ENCODE assay signal across 8 cellular contexts in genomic region chr1:204286323-204286714, GRCh38.
DNase-seq lines count a peak whose midpoint lies in the region; ATAC-seq and TF ChIP-seq lines count a peak whose summit lies in the region.

No MANE protein-coding gene starts in this region.

- no peaks in the 10 kb centered on the region for H3K36me3 ChIP-seq in CD4-positive, alpha-beta memory T cell (ENCODE audit: insufficient read depth, low read length)
- no peaks in the 10 kb centered on the region for H3K36me3 ChIP-seq in neutrophil

- H3K36me3 Mint-ChIP-seq in CD4-positive, alpha-beta memory T cell: no peaks in the 10 kb centered on the region

- peaks cover 13 to 16% of the 10 kb centered on the region in 2 donors for H3K27me3 Mint-ChIP-seq in CD4-positive, alpha-beta memory T cell

- H3K4me3 Mint-ChIP-seq in CD4-positive, alpha-beta memory T cell: peak overlapping the region in 6 of 8 donors; percentile 4 to 93 (median 88)

- H3K9me3 ChIP-seq in CD4-positive, alpha-beta memory T cell (ENCODE audit: control insufficient read depth in 1 of 2, low read length in 2 of 2): no peaks in the 10 kb centered on the region
- no peaks in the 10 kb centered on the region for H3K9me3 ChIP-seq in neutrophil

- POLR2A ChIA-PET in CD4-positive, alpha-beta memory T cell (lab: Charles Lee; ENCODE audit: partially characterized antibody): no interaction called here
- POLR2A ChIA-PET in GM10248 (lab: Yijun Ruan, JAX): no interaction called here

- peaks cover 15 to 30% (median 26%) of the 10 kb centered on the region in 4 donors for H3K4me1 Mint-ChIP-seq in CD4-positive, alpha-beta memory T cell

- TF ChIP-seq CTCF in dorsolateral prefrontal cortex (IDR thresholded peaks at IDR 0.05 in 54 of 56, conservative IDR thresholded peaks at IDR 0.05 in 2 of 56; ENCODE audit: low read depth in 1 of 56, partially characterized antibody in 56 of 56): no peak
- no peak for TF ChIP-seq CTCF in neutrophil (IDR thresholded peaks at IDR 0.05)
- no peak for TF ChIP-seq CTCF in GM10248 (IDR thresholded peaks at IDR 0.05; ENCODE audit: control extremely low read depth, extremely low read depth, low read depth, missing control alignments)

- peak overlapping the region; percentile 4 for H3K27ac ChIP-seq in CD4-positive, alpha-beta memory T cell (ENCODE audit: low read depth, low read length)
- H3K27ac ChIP-seq in dorsolateral prefrontal cortex (peak overlapping the region in 32 of 59 donors; percentile 1 to 83 (median 59)), neutrophil (peak overlapping the region; percentile 72)

- no peak for DNase-seq in CD4-positive, alpha-beta memory T cell
- peak; percentile 36 for DNase-seq in Jurkat, Clone E6-1 (ENCODE audit: low read depth, low spot score)
- DNase-seq in dorsolateral prefrontal cortex (no peak), GM10248 (ENCODE audit: extremely low spot score) (no peak), NOMO-1 treated with DMSO at 0.1 percent for 48 hours (lab: John Stamatoyannopoulos, UW; ENCODE audit: unreplicated experiment) (no peak), GM19240 (ENCODE audit: insufficient read length, low spot score) (no peak)

- intact Hi-C loops in CD4-positive, alpha-beta memory T cell (cut with micrococcal nuclease): no loop called here
- intact Hi-C loops in dorsolateral prefrontal cortex (cut with DNase I): loop anchor here in 1 of 2 donors (5.0 kb wide), 1 partner anchor 71 kb away; the partner anchor contains the start of gene PLEKHA6

- H3K27ac Mint-ChIP-seq in CD4-positive, alpha-beta memory T cell: peak overlapping the region in 6 of 7 donors; percentile 37 to 95 (median 84)

- peaks cover 0 to 2% (median 0%) of the 10 kb centered on the region in 8 donors for H3K9me3 Mint-ChIP-seq in CD4-positive, alpha-beta memory T cell

- H3K27me3 ChIP-seq in CD4-positive, alpha-beta memory T cell (ENCODE audit: insufficient read depth, low read length): no peaks in the 10 kb centered on the region
- H3K27me3 ChIP-seq in dorsolateral prefrontal cortex (no peaks in the 10 kb centered on the region), neutrophil (peaks cover 19% of the 10 kb centered on the region)

- H3K4me1 ChIP-seq in CD4-positive, alpha-beta memory T cell (ENCODE audit: insufficient read depth, low read length): peaks cover 19% of the 10 kb centered on the region
- H3K4me1 ChIP-seq in neutrophil (ENCODE audit: control insufficient read depth in 1 of 2, insufficient read depth in 1 of 2, low read depth in 1 of 2, low read length in 1 of 2): peaks cover 8 to 21% of the 10 kb centered on the region in 2 experiments

- peak overlapping the region in 1 of 2 donors; percentile 20 for H3K4me3 ChIP-seq in CD4-positive, alpha-beta memory T cell (ENCODE audit: low read length in 2 of 2)
- H3K4me3 ChIP-seq in Jurkat, Clone E6-1 (ENCODE audit: low read length): peak overlapping the region; percentile 42
- H3K4me3 ChIP-seq in dorsolateral prefrontal cortex (peak overlapping the region in 3 of 59 donors; percentile 11 to 35 (median 12)), neutrophil (ENCODE audit: low read depth in 1 of 2, low read length in 1 of 2) (peak overlapping the region in 1 of 2 experiments; percentile 28)

- CTCF ChIA-PET in CD4-positive, alpha-beta memory T cell (lab: Charles Lee; ENCODE audit: partially characterized antibody): interaction anchor here (1.0 kb wide), 1 partner anchor 77 kb away, joined by 4 read pairs; no protein-coding TSS in a partner anchor
- CTCF ChIA-PET in GM10248 (lab: Yijun Ruan, JAX): no interaction called here

- ATAC-seq in GM18519 (IDR thresholded peaks at IDR 0.05; ENCODE audit: low FRiP score, unreplicated experiment): no peak

Comparison
In these comparisons a context has a peak if more than half of its experiments do, and no peak if none do; other contexts are left out.
1. H3K27ac ChIP-seq: peak in every context shown above with its lines; median percentile 72 in neutrophil; 59 in dorsolateral prefrontal cortex; 4 in CD4-positive, alpha-beta memory T cell.